ENCODE assay signal across 1 cellular context in the genomic region with DNA sequence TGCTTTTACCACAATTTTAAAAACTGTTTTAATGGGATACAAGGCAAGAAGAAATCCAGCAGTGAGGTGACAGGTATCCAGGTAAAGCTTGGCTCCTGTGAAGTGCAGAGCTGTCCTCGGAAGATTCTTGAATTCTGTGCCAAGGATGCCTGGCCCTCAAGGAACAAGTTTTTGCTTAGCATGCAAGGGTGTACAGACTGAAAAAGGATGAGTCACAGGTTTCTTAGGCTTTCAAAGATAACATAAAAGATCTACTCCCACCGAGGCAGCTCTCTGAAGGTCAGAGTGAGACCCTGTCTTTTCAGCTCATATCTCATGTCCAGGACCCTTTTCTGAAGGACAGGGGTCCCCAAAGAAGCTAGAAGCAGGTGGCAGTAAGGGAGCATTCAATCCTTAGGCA.
A peak's percentile ranks its signal among the peaks of the same experiment; 100 is the strongest.
TF ChIP-seq lines count a peak whose summit lies in the region.

No MANE protein-coding gene starts in this region.

TF ChIP-seq in K562, 482 proteins besides CTCF, POLR2A, EP300 and RAD21 (continued from another document):
- TF ChIP-seq, protein P1, sequence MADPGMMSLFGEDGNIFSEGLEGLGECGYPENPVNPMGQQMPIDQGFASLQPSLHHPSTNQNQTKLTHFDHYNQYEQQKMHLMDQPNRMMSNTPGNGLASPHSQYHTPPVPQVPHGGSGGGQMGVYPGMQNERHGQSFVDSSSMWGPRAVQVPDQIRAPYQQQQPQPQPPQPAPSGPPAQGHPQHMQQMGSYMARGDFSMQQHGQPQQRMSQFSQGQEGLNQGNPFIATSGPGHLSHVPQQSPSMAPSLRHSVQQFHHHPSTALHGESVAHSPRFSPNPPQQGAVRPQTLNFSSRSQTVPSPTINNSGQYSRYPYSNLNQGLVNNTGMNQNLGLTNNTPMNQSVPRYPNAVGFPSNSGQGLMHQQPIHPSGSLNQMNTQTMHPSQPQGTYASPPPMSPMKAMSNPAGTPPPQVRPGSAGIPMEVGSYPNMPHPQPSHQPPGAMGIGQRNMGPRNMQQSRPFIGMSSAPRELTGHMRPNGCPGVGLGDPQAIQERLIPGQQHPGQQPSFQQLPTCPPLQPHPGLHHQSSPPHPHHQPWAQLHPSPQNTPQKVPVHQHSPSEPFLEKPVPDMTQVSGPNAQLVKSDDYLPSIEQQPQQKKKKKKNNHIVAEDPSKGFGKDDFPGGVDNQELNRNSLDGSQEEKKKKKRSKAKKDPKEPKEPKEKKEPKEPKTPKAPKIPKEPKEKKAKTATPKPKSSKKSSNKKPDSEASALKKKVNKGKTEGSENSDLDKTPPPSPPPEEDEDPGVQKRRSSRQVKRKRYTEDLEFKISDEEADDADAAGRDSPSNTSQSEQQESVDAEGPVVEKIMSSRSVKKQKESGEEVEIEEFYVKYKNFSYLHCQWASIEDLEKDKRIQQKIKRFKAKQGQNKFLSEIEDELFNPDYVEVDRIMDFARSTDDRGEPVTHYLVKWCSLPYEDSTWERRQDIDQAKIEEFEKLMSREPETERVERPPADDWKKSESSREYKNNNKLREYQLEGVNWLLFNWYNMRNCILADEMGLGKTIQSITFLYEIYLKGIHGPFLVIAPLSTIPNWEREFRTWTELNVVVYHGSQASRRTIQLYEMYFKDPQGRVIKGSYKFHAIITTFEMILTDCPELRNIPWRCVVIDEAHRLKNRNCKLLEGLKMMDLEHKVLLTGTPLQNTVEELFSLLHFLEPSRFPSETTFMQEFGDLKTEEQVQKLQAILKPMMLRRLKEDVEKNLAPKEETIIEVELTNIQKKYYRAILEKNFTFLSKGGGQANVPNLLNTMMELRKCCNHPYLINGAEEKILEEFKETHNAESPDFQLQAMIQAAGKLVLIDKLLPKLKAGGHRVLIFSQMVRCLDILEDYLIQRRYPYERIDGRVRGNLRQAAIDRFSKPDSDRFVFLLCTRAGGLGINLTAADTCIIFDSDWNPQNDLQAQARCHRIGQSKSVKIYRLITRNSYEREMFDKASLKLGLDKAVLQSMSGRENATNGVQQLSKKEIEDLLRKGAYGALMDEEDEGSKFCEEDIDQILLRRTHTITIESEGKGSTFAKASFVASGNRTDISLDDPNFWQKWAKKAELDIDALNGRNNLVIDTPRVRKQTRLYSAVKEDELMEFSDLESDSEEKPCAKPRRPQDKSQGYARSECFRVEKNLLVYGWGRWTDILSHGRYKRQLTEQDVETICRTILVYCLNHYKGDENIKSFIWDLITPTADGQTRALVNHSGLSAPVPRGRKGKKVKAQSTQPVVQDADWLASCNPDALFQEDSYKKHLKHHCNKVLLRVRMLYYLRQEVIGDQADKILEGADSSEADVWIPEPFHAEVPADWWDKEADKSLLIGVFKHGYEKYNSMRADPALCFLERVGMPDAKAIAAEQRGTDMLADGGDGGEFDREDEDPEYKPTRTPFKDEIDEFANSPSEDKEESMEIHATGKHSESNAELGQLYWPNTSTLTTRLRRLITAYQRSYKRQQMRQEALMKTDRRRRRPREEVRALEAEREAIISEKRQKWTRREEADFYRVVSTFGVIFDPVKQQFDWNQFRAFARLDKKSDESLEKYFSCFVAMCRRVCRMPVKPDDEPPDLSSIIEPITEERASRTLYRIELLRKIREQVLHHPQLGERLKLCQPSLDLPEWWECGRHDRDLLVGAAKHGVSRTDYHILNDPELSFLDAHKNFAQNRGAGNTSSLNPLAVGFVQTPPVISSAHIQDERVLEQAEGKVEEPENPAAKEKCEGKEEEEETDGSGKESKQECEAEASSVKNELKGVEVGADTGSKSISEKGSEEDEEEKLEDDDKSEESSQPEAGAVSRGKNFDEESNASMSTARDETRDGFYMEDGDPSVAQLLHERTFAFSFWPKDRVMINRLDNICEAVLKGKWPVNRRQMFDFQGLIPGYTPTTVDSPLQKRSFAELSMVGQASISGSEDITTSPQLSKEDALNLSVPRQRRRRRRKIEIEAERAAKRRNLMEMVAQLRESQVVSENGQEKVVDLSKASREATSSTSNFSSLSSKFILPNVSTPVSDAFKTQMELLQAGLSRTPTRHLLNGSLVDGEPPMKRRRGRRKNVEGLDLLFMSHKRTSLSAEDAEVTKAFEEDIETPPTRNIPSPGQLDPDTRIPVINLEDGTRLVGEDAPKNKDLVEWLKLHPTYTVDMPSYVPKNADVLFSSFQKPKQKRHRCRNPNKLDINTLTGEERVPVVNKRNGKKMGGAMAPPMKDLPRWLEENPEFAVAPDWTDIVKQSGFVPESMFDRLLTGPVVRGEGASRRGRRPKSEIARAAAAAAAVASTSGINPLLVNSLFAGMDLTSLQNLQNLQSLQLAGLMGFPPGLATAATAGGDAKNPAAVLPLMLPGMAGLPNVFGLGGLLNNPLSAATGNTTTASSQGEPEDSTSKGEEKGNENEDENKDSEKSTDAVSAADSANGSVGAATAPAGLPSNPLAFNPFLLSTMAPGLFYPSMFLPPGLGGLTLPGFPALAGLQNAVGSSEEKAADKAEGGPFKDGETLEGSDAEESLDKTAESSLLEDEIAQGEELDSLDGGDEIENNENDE (IDR thresholded peaks at IDR 0.05; ENCODE audit: low read depth, low read length): no peak
- TF ChIP-seq DPF2 (IDR thresholded peaks at IDR 0.05) (peak; percentile 65), BMI1 (IDR thresholded peaks at IDR 0.05; ENCODE audit: low read length) (no peak), PHTF2 (CRISPR knock-in tag; IDR thresholded peaks at IDR 0.05) (no peak), JUND (IDR thresholded peaks at IDR 0.05; ENCODE audit: borderline replicate concordance, low read depth, low read length) (peak; percentile 63), JUND (tag; IDR thresholded peaks at IDR 0.05; ENCODE audit: borderline replicate concordance, low read depth, low read length) (peak; percentile 52; the same call in 1 of the 3 replicates), ZNF696 (CRISPR knock-in tag; conservative IDR thresholded peaks at IDR 0.05) (no peak), ARID1B (IDR thresholded peaks at IDR 0.05) (0 out of 2 replicates have a peak, but pooled peaks have one; percentile 27), KDM2B (CRISPR knock-in tag; IDR thresholded peaks at IDR 0.05) (no peak), FOSL1 (tag; conservative IDR thresholded peaks at IDR 0.05) (peak; percentile 61), RBM34 (IDR thresholded peaks at IDR 0.05; ENCODE audit: borderline replicate concordance, insufficient read depth, low read length) (no peak), ARID2 (IDR thresholded peaks at IDR 0.05) (no peak), ARHGAP35 (IDR thresholded peaks at IDR 0.05; ENCODE audit: partially characterized antibody) (no peak), SMARCA4 (IDR thresholded peaks at IDR 0.05) (peak; percentile 37; the same call in 1 of the 2 replicates), HIVEP1 (CRISPR knock-in tag; IDR thresholded peaks at IDR 0.05) (no peak), RB1 (IDR thresholded peaks at IDR 0.05; ENCODE audit: low read depth) (no peak), ZNF23 (CRISPR knock-in tag; IDR thresholded peaks at IDR 0.05) (no peak), CBFA2T3 (IDR thresholded peaks at IDR 0.05) (0 out of 2 replicates have a peak, but pooled peaks have one; percentile 6), C11orf30 (IDR thresholded peaks at IDR 0.05; ENCODE audit: low read depth) (peak; percentile 59), ZNF316 (IDR thresholded peaks at IDR 0.05) (peak; percentile 59), TSC22D4 (tag; IDR thresholded peaks at IDR 0.05) (no peak), TGIF2 (CRISPR knock-in tag; IDR thresholded peaks at IDR 0.05) (no peak), HOXB6 (CRISPR knock-in tag; IDR thresholded peaks at IDR 0.05; ENCODE audit: borderline replicate concordance) (no peak), RFX7 (CRISPR knock-in tag; IDR thresholded peaks at IDR 0.05) (no peak), NFE2 (IDR thresholded peaks at IDR 0.05; ENCODE audit: low read depth) (peak; percentile 20; the same call in 1 of the 2 replicates), SUPT5H (IDR thresholded peaks at IDR 0.05) (no peak), LARP7 (IDR thresholded peaks at IDR 0.05) (no peak), ZNF174 (CRISPR knock-in tag; IDR thresholded peaks at IDR 0.05) (no peak)
- TF ChIP-seq, protein P2, sequence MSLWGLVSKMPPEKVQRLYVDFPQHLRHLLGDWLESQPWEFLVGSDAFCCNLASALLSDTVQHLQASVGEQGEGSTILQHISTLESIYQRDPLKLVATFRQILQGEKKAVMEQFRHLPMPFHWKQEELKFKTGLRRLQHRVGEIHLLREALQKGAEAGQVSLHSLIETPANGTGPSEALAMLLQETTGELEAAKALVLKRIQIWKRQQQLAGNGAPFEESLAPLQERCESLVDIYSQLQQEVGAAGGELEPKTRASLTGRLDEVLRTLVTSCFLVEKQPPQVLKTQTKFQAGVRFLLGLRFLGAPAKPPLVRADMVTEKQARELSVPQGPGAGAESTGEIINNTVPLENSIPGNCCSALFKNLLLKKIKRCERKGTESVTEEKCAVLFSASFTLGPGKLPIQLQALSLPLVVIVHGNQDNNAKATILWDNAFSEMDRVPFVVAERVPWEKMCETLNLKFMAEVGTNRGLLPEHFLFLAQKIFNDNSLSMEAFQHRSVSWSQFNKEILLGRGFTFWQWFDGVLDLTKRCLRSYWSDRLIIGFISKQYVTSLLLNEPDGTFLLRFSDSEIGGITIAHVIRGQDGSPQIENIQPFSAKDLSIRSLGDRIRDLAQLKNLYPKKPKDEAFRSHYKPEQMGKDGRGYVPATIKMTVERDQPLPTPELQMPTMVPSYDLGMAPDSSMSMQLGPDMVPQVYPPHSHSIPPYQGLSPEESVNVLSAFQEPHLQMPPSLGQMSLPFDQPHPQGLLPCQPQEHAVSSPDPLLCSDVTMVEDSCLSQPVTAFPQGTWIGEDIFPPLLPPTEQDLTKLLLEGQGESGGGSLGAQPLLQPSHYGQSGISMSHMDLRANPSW (CRISPR knock-in tag; IDR thresholded peaks at IDR 0.05): no peak
- TF ChIP-seq, protein P3, sequence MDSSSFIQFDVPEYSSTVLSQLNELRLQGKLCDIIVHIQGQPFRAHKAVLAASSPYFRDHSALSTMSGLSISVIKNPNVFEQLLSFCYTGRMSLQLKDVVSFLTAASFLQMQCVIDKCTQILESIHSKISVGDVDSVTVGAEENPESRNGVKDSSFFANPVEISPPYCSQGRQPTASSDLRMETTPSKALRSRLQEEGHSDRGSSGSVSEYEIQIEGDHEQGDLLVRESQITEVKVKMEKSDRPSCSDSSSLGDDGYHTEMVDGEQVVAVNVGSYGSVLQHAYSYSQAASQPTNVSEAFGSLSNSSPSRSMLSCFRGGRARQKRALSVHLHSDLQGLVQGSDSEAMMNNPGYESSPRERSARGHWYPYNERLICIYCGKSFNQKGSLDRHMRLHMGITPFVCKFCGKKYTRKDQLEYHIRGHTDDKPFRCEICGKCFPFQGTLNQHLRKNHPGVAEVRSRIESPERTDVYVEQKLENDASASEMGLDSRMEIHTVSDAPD (CRISPR knock-in tag; IDR thresholded peaks at IDR 0.05): no peak
- TF ChIP-seq, protein P4, sequence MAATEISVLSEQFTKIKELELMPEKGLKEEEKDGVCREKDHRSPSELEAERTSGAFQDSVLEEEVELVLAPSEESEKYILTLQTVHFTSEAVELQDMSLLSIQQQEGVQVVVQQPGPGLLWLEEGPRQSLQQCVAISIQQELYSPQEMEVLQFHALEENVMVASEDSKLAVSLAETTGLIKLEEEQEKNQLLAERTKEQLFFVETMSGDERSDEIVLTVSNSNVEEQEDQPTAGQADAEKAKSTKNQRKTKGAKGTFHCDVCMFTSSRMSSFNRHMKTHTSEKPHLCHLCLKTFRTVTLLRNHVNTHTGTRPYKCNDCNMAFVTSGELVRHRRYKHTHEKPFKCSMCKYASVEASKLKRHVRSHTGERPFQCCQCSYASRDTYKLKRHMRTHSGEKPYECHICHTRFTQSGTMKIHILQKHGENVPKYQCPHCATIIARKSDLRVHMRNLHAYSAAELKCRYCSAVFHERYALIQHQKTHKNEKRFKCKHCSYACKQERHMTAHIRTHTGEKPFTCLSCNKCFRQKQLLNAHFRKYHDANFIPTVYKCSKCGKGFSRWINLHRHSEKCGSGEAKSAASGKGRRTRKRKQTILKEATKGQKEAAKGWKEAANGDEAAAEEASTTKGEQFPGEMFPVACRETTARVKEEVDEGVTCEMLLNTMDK (IDR thresholded peaks at IDR 0.05; ENCODE audit: borderline replicate concordance, insufficient read depth, low read depth, low read length, poor library complexity, severe bottlenecking): no peak
- TF ChIP-seq, protein P5, sequence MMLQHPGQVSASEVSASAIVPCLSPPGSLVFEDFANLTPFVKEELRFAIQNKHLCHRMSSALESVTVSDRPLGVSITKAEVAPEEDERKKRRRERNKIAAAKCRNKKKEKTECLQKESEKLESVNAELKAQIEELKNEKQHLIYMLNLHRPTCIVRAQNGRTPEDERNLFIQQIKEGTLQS (IDR thresholded peaks at IDR 0.05): peak; percentile 47; the same call in 1 of the 2 replicates
- TF ChIP-seq, protein P5 (CRISPR knock-in tag; conservative IDR thresholded peaks at IDR 0.05): no peak
- TF ChIP-seq, protein P6, sequence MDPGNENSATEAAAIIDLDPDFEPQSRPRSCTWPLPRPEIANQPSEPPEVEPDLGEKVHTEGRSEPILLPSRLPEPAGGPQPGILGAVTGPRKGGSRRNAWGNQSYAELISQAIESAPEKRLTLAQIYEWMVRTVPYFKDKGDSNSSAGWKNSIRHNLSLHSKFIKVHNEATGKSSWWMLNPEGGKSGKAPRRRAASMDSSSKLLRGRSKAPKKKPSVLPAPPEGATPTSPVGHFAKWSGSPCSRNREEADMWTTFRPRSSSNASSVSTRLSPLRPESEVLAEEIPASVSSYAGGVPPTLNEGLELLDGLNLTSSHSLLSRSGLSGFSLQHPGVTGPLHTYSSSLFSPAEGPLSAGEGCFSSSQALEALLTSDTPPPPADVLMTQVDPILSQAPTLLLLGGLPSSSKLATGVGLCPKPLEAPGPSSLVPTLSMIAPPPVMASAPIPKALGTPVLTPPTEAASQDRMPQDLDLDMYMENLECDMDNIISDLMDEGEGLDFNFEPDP (CRISPR knock-in tag; IDR thresholded peaks at IDR 0.05): no peak
TF ChIP-seq in K562: peak in this region for 11.
